Comparison of ENCODE assay signal across 1 cellular context in the genomic region with DNA sequence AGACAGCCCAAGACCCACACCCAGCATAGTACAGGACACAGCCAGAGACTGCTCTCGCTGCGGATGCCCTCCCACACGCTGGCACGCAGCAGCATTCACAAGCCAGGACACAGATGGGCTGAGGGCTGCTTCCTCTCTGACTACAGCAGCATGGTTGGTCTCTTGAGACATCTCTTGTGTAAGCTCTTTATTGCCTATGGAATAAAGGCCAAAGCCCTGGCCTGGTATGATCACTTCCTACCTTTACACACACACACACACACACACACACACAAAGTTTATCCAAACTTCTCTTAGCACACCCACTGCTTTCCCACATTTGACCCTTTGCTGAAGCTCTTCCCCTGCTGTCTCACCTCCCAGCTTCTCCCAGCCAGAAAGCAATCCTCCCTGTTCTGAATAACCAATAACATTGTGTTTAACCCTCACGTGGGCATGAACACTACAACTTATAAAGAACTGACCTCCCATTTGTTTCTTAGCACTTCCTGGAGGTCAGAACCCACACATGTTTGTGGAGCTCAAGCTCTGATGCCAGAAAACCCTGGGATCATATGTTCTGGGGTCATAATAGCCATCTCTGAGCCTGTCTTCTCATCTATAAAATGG.
TF ChIP-seq lines count a peak whose summit lies in the region.

No MANE protein-coding gene starts in this region.

TF ChIP-seq in HEK293, 187 proteins besides CTCF, POLR2A, EP300 and RAD21 (continued from another document and continues in another):
- TF ChIP-seq, protein P1, sequence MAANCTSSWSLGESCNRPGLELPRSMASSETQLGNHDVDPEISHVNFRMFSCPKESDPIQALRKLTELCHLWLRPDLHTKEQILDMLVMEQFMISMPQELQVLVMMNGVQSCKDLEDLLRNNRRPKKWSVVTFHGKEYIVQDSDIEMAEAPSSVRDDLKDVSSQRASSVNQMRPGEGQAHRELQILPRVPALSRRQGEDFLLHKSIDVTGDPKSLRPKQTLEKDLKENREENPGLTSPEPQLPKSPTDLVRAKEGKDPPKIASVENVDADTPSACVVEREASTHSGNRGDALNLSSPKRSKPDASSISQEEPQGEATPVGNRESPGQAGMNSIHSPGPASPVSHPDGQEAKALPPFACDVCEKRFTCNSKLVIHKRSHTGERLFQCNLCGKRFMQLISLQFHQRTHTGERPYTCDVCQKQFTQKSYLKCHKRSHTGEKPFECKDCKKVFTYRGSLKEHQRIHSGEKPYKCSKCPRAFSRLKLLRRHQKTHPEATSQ (tag by site-specific recombination; IDR thresholded peaks at IDR 0.05): no peak
- TF ChIP-seq ZNF530 (tag by site-specific recombination; IDR thresholded peaks at IDR 0.05; ENCODE audit: low read depth): no peak
- no peak for TF ChIP-seq ZNF16 (tag by site-specific recombination; IDR thresholded peaks at IDR 0.05; ENCODE audit: low read depth)
- TF ChIP-seq HOXD13 (CRISPR knock-in tag; IDR thresholded peaks at IDR 0.05; ENCODE audit: borderline replicate concordance): no peak
- TF ChIP-seq, protein P2, sequence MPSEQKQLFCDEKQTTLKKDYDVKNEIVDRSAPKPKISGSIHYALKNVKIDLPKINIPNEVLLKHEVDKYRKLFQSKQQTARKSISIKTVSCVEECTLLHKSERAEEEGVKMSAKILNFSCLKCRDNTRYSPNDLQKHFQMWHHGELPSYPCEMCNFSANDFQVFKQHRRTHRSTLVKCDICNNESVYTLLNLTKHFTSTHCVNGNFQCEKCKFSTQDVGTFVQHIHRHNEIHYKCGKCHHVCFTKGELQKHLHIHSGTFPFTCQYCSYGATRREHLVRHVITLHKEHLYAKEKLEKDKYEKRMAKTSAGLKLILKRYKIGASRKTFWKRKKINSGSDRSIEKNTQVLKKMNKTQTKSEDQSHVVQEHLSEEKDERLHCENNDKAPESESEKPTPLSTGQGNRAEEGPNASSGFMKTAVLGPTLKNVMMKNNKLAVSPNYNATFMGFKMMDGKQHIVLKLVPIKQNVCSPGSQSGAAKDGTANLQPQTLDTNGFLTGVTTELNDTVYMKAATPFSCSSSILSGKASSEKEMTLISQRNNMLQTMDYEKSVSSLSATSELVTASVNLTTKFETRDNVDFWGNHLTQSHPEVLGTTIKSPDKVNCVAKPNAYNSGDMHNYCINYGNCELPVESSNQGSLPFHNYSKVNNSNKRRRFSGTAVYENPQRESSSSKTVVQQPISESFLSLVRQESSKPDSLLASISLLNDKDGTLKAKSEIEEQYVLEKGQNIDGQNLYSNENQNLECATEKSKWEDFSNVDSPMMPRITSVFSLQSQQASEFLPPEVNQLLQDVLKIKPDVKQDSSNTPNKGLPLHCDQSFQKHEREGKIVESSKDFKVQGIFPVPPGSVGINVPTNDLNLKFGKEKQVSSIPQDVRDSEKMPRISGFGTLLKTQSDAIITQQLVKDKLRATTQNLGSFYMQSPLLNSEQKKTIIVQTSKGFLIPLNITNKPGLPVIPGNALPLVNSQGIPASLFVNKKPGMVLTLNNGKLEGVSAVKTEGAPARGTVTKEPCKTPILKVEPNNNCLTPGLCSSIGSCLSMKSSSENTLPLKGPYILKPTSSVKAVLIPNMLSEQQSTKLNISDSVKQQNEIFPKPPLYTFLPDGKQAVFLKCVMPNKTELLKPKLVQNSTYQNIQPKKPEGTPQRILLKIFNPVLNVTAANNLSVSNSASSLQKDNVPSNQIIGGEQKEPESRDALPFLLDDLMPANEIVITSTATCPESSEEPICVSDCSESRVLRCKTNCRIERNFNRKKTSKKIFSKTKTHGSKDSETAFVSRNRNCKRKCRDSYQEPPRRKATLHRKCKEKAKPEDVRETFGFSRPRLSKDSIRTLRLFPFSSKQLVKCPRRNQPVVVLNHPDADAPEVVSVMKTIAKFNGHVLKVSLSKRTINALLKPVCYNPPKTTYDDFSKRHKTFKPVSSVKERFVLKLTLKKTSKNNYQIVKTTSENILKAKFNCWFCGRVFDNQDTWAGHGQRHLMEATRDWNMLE (tag by site-specific recombination; conservative IDR thresholded peaks at IDR 0.05; ENCODE audit: low read depth): no peak
- no peak for TF ChIP-seq ZSCAN30 (tag by site-specific recombination; IDR thresholded peaks at IDR 0.05)
- no peak for TF ChIP-seq SCRT1 (tag by site-specific recombination; IDR thresholded peaks at IDR 0.05; ENCODE audit: borderline replicate concordance)
- TF ChIP-seq BCL11B (tag by site-specific recombination; IDR thresholded peaks at IDR 0.05; ENCODE audit: low read depth): no peak
- TF ChIP-seq, protein P3, sequence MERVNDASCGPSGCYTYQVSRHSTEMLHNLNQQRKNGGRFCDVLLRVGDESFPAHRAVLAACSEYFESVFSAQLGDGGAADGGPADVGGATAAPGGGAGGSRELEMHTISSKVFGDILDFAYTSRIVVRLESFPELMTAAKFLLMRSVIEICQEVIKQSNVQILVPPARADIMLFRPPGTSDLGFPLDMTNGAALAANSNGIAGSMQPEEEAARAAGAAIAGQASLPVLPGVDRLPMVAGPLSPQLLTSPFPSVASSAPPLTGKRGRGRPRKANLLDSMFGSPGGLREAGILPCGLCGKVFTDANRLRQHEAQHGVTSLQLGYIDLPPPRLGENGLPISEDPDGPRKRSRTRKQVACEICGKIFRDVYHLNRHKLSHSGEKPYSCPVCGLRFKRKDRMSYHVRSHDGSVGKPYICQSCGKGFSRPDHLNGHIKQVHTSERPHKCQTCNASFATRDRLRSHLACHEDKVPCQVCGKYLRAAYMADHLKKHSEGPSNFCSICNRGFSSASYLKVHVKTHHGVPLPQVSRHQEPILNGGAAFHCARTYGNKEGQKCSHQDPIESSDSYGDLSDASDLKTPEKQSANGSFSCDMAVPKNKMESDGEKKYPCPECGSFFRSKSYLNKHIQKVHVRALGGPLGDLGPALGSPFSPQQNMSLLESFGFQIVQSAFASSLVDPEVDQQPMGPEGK (tag by site-specific recombination; IDR thresholded peaks at IDR 0.05): peak; percentile 41; the same call in 1 of the 2 replicates
- TF ChIP-seq SP2 (tag by site-specific recombination; IDR thresholded peaks at IDR 0.05): peak; percentile 65
- TF ChIP-seq ZSCAN23 (tag by site-specific recombination; IDR thresholded peaks at IDR 0.05): peak; percentile 44; the same call in 1 of the 2 replicates
- TF ChIP-seq ZBTB21 (tag by site-specific recombination; IDR thresholded peaks at IDR 0.05): no peak
- TF ChIP-seq ZNF785 (tag by site-specific recombination; IDR thresholded peaks at IDR 0.05): no peak
- TF ChIP-seq, protein P4, sequence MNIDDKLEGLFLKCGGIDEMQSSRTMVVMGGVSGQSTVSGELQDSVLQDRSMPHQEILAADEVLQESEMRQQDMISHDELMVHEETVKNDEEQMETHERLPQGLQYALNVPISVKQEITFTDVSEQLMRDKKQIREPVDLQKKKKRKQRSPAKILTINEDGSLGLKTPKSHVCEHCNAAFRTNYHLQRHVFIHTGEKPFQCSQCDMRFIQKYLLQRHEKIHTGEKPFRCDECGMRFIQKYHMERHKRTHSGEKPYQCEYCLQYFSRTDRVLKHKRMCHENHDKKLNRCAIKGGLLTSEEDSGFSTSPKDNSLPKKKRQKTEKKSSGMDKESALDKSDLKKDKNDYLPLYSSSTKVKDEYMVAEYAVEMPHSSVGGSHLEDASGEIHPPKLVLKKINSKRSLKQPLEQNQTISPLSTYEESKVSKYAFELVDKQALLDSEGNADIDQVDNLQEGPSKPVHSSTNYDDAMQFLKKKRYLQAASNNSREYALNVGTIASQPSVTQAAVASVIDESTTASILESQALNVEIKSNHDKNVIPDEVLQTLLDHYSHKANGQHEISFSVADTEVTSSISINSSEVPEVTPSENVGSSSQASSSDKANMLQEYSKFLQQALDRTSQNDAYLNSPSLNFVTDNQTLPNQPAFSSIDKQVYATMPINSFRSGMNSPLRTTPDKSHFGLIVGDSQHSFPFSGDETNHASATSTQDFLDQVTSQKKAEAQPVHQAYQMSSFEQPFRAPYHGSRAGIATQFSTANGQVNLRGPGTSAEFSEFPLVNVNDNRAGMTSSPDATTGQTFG (tag by site-specific recombination; IDR thresholded peaks at IDR 0.05; ENCODE audit: borderline replicate concordance): no peak
- TF ChIP-seq, protein P5, sequence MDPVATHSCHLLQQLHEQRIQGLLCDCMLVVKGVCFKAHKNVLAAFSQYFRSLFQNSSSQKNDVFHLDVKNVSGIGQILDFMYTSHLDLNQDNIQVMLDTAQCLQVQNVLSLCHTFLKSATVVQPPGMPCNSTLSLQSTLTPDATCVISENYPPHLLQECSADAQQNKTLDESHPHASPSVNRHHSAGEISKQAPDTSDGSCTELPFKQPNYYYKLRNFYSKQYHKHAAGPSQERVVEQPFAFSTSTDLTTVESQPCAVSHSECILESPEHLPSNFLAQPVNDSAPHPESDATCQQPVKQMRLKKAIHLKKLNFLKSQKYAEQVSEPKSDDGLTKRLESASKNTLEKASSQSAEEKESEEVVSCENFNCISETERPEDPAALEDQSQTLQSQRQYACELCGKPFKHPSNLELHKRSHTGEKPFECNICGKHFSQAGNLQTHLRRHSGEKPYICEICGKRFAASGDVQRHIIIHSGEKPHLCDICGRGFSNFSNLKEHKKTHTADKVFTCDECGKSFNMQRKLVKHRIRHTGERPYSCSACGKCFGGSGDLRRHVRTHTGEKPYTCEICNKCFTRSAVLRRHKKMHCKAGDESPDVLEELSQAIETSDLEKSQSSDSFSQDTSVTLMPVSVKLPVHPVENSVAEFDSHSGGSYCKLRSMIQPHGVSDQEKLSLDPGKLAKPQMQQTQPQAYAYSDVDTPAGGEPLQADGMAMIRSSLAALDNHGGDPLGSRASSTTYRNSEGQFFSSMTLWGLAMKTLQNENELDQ (tag by site-specific recombination; IDR thresholded peaks at IDR 0.05; ENCODE audit: low read depth): no peak
- TF ChIP-seq, protein P6, sequence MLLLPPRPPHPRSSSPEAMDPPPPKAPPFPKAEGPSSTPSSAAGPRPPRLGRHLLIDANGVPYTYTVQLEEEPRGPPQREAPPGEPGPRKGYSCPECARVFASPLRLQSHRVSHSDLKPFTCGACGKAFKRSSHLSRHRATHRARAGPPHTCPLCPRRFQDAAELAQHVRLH (tag by site-specific recombination; IDR thresholded peaks at IDR 0.05): no peak
- no peak for TF ChIP-seq ZNF214 (tag by site-specific recombination; IDR thresholded peaks at IDR 0.05; ENCODE audit: borderline replicate concordance)
- no peak for TF ChIP-seq FEZF1 (tag by site-specific recombination; IDR thresholded peaks at IDR 0.05)
- no peak for TF ChIP-seq ZNF433 (tag by site-specific recombination; IDR thresholded peaks at IDR 0.05; ENCODE audit: low read depth)
- TF ChIP-seq, protein P7, sequence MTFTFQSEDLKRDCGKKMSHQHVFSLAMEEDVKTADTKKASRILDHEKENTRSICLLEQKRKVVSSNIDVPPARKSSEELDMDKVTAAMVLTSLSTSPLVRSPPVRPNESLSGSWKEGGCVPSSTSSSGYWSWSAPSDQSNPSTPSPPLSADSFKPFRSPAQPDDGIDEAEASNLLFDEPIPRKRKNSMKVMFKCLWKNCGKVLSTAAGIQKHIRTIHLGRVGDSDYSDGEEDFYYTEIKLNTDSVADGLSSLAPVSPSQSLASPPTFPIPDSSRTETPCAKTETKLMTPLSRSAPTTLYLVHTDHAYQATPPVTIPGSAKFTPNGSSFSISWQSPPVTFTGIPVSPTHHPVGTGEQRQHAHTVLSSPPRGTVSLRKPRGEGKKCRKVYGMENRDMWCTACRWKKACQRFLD (tag by site-specific recombination; IDR thresholded peaks at IDR 0.05): no peak
- TF ChIP-seq ZNF423 (tag by site-specific recombination; IDR thresholded peaks at IDR 0.05): no peak
- TF ChIP-seq, protein P8, sequence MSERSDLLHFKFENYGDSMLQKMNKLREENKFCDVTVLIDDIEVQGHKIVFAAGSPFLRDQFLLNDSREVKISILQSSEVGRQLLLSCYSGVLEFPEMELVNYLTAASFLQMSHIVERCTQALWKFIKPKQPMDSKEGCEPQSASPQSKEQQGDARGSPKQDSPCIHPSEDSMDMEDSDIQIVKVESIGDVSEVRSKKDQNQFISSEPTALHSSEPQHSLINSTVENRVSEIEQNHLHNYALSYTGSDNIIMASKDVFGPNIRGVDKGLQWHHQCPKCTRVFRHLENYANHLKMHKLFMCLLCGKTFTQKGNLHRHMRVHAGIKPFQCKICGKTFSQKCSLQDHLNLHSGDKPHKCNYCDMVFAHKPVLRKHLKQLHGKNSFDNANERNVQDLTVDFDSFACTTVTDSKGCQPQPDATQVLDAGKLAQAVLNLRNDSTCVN (tag by site-specific recombination; optimal IDR thresholded peaks at IDR 0.05): no peak
- TF ChIP-seq KLF1 (tag by site-specific recombination; IDR thresholded peaks at IDR 0.05): no peak
- TF ChIP-seq YY1 (tag by site-specific recombination; IDR thresholded peaks at IDR 0.05): no peak
- peak; percentile 82 for TF ChIP-seq ZIC2 (tag by site-specific recombination; IDR thresholded peaks at IDR 0.05)
- TF ChIP-seq ZNF843 (tag by site-specific recombination; IDR thresholded peaks at IDR 0.05): no peak
- TF ChIP-seq ZNF473 (tag by site-specific recombination; IDR thresholded peaks at IDR 0.05): no peak
- TF ChIP-seq ZNF121 (tag by site-specific recombination; IDR thresholded peaks at IDR 0.05): no peak
- no peak for TF ChIP-seq ZNF610 (tag by site-specific recombination; IDR thresholded peaks at IDR 0.05; ENCODE audit: borderline replicate concordance)
- TF ChIP-seq, protein P9, sequence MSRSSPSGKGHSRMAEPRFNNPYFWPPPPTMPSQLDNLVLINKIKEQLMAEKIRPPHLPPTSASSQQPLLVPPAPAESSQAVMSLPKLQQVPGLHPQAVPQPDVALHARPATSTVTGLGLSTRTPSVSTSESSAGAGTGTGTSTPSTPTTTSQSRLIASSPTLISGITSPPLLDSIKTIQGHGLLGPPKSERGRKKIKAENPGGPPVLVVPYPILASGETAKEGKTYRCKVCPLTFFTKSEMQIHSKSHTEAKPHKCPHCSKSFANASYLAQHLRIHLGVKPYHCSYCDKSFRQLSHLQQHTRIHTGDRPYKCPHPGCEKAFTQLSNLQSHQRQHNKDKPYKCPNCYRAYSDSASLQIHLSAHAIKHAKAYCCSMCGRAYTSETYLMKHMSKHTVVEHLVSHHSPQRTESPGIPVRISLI (tag by site-specific recombination; IDR thresholded peaks at IDR 0.05): no peak
- no peak for TF ChIP-seq ZNF830 (tag by site-specific recombination; IDR thresholded peaks at IDR 0.05; ENCODE audit: low read depth)
- TF ChIP-seq ZBTB8A (tag by site-specific recombination; IDR thresholded peaks at IDR 0.05): no peak
- no peak for TF ChIP-seq BCL11A (tag by site-specific recombination; IDR thresholded peaks at IDR 0.05; ENCODE audit: low read depth)
- no peak; the same call in 1 of the 2 replicates for TF ChIP-seq ZBTB17 (tag by site-specific recombination; IDR thresholded peaks at IDR 0.05)
- no peak for TF ChIP-seq SETDB1 (IDR thresholded peaks at IDR 0.05; ENCODE audit: insufficient read length, low read length)
- TF ChIP-seq, protein P10, sequence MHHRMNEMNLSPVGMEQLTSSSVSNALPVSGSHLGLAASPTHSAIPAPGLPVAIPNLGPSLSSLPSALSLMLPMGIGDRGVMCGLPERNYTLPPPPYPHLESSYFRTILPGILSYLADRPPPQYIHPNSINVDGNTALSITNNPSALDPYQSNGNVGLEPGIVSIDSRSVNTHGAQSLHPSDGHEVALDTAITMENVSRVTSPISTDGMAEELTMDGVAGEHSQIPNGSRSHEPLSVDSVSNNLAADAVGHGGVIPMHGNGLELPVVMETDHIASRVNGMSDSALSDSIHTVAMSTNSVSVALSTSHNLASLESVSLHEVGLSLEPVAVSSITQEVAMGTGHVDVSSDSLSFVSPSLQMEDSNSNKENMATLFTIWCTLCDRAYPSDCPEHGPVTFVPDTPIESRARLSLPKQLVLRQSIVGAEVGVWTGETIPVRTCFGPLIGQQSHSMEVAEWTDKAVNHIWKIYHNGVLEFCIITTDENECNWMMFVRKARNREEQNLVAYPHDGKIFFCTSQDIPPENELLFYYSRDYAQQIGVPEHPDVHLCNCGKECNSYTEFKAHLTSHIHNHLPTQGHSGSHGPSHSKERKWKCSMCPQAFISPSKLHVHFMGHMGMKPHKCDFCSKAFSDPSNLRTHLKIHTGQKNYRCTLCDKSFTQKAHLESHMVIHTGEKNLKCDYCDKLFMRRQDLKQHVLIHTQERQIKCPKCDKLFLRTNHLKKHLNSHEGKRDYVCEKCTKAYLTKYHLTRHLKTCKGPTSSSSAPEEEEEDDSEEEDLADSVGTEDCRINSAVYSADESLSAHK (tag by site-specific recombination; IDR thresholded peaks at IDR 0.05): no peak
- no peak for TF ChIP-seq ZNF837 (tag by site-specific recombination; IDR thresholded peaks at IDR 0.05)
